1 cellular context compared by ENCODE assay signal in genomic region chr12:128820723-128821432, GRCh38.
TF ChIP-seq lines count a peak whose summit lies in the region.

No MANE protein-coding gene starts in this region.

TF ChIP-seq in GM12878, 131 proteins besides CTCF, POLR2A, EP300 and RAD21 (continued from another document):
- TF ChIP-seq, protein P1, sequence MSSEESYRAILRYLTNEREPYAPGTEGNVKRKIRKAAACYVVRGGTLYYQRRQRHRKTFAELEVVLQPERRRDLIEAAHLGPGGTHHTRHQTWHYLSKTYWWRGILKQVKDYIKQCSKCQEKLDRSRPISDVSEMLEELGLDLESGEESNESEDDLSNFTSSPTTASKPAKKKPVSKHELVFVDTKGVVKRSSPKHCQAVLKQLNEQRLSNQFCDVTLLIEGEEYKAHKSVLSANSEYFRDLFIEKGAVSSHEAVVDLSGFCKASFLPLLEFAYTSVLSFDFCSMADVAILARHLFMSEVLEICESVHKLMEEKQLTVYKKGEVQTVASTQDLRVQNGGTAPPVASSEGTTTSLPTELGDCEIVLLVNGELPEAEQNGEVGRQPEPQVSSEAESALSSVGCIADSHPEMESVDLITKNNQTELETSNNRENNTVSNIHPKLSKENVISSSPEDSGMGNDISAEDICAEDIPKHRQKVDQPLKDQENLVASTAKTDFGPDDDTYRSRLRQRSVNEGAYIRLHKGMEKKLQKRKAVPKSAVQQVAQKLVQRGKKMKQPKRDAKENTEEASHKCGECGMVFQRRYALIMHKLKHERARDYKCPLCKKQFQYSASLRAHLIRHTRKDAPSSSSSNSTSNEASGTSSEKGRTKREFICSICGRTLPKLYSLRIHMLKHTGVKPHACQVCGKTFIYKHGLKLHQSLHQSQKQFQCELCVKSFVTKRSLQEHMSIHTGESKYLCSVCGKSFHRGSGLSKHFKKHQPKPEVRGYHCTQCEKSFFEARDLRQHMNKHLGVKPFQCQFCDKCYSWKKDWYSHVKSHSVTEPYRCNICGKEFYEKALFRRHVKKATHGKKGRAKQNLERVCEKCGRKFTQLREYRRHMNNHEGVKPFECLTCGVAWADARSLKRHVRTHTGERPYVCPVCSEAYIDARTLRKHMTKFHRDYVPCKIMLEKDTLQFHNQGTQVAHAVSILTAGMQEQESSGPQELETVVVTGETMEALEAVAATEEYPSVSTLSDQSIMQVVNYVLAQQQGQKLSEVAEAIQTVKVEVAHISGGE (CRISPR knock-in tag; IDR thresholded peaks at IDR 0.05) = no peak
- TF ChIP-seq TCF7 (IDR thresholded peaks at IDR 0.05; ENCODE audit: borderline replicate concordance) = no peak
- no peak for TF ChIP-seq ZBED1 (IDR thresholded peaks at IDR 0.05; ENCODE audit: borderline replicate concordance)
- no peak for TF ChIP-seq CBFB (IDR thresholded peaks at IDR 0.05; ENCODE audit: low read depth)
- TF ChIP-seq, protein P2, sequence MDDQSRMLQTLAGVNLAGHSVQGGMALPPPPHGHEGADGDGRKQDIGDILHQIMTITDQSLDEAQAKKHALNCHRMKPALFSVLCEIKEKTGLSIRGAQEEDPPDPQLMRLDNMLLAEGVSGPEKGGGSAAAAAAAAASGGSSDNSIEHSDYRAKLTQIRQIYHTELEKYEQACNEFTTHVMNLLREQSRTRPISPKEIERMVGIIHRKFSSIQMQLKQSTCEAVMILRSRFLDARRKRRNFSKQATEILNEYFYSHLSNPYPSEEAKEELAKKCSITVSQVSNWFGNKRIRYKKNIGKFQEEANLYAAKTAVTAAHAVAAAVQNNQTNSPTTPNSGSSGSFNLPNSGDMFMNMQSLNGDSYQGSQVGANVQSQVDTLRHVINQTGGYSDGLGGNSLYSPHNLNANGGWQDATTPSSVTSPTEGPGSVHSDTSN (IDR thresholded peaks at IDR 0.05; ENCODE audit: insufficient replicate concordance, low read depth, low read length) = peak; percentile 71
